13 cellular contexts compared by ENCODE assay signal in genomic region chr14:89292579-89293348, GRCh38.
DNase-seq lines count a peak whose midpoint lies in the region; ATAC-seq lines count a peak whose summit lies in the region.
"Had no signal": no experiment of that assay in that cellular context is flagged by ENCODE, and none has a peak within 500 bp of the region (broad histone marks: within the 10 kb centered on the region; RNA-seq: fewer than 3 reads in every experiment).

No MANE protein-coding gene starts in this region.

- no peak for DNase-seq in activated naive CD4-positive, alpha-beta T cell treated with anti-CD3 and anti-CD28 coated beads, Interleukin-2, amount 50 U/mL, for 72 hours (ENCODE audit: low spot score in 2 of 2)
- DNase-seq in activated naive CD4-positive, alpha-beta T cell (lab: John Stamatoyannopoulos, UW), result no peak
- DNase-seq in activated CD8-positive, alpha-beta T cell treated with anti-CD3 and anti-CD28 coated beads, Interleukin-2, amount 10 ng/mL, durations not matched to agents 7 days and 5 days, result no peak
- peak; percentile 31 for DNase-seq in left kidney (ENCODE audit: low read depth, low spot score)
- DNase-seq in stimulated activated naive CD4-positive, alpha-beta T cell (lab: John Stamatoyannopoulos, UW), result no peak
- no peak for DNase-seq in activated CD4-positive, alpha-beta T cell treated with anti-CD3 and anti-CD28 coated beads, Interleukin-2, amount 50 U/mL, for 4 hours
- DNase-seq: lower lobe of right lung, NCI-H187 treated with DMSO at 0.1 percent for 48 hours, NCI-H526 treated with DMSO at 0.1 percent for 48 hours, T-helper 9 cell had no signal

- H3K4me3 Mint-ChIP-seq in activated CD8-positive, alpha-beta T cell treated with anti-CD3 and anti-CD28 coated beads, Interleukin-2, amount 10 ng/mL, durations not matched to agents 7 days and 5 days, result no peak overlapping the region
- no peak overlapping the region for H3K4me3 Mint-ChIP-seq in stimulated activated memory B cell treated with anti-CD40 and anti-IgM and Interleukin-4, amounts not matched to agents 10 μg/mL and 1 μg/mL and 100 μg/mL, for 72 hours

- peak overlapping the region; percentile 42 to 44 for H3K27ac Mint-ChIP-seq in activated naive CD4-positive, alpha-beta T cell treated with anti-CD3 and anti-CD28 coated beads, Interleukin-2, amount 50 U/mL, for 72 hours
- peak overlapping the region; percentile 17 for H3K27ac Mint-ChIP-seq in activated CD8-positive, alpha-beta T cell treated with anti-CD3 and anti-CD28 coated beads, Interleukin-2, amount 10 ng/mL, durations not matched to agents 7 days and 5 days
- peak overlapping the region; percentile 57 for H3K27ac Mint-ChIP-seq in stimulated activated memory B cell treated with anti-CD40 and anti-IgM and Interleukin-4, amounts not matched to agents 10 μg/mL and 1 μg/mL and 100 μg/mL, for 72 hours

- CTCF ChIA-PET in activated CD8-positive, alpha-beta T cell treated with anti-CD3 and anti-CD28 coated beads, Interleukin-2, amount 10 ng/mL, durations not matched to agents 7 days and 5 days (lab: Charles Lee), result no interaction called here

- no peak for ATAC-seq in activated naive CD4-positive, alpha-beta T cell treated with anti-CD3 and anti-CD28 coated beads, Interleukin-2, amount 50 U/mL, for 72 hours
- no peak for ATAC-seq in activated CD8-positive, alpha-beta T cell treated with anti-CD3 and anti-CD28 coated beads, Interleukin-2, amount 10 ng/mL, durations not matched to agents 7 days and 5 days
- ATAC-seq in stimulated activated memory B cell treated with anti-CD40 and anti-IgM and Interleukin-4, amounts not matched to agents 10 μg/mL and 1 μg/mL and 100 μg/mL, for 72 hours, result no peak
- no peak for ATAC-seq in HG02973 (IDR thresholded peaks at IDR 0.05; ENCODE audit: unreplicated experiment)
- ATAC-seq: esophagus mucosa had no signal

- no peaks in the 10 kb centered on the region for H3K27me3 Mint-ChIP-seq in activated CD8-positive, alpha-beta T cell treated with anti-CD3 and anti-CD28 coated beads, Interleukin-2, amount 10 ng/mL, durations not matched to agents 7 days and 5 days (ENCODE audit: low read depth)
- no peaks in the 10 kb centered on the region for H3K27me3 Mint-ChIP-seq in stimulated activated memory B cell treated with anti-CD40 and anti-IgM and Interleukin-4, amounts not matched to agents 10 μg/mL and 1 μg/mL and 100 μg/mL, for 72 hours

- POLR2A ChIA-PET in activated CD8-positive, alpha-beta T cell treated with anti-CD3 and anti-CD28 coated beads, Interleukin-2, amount 10 ng/mL, durations not matched to agents 7 days and 5 days (lab: Charles Lee), result interaction anchor here (0.5 kb wide), 1 partner anchor 201 kb away, joined by 3 read pairs; no protein-coding TSS in a partner anchor

- H3K4me1 Mint-ChIP-seq in activated CD8-positive, alpha-beta T cell treated with anti-CD3 and anti-CD28 coated beads, Interleukin-2, amount 10 ng/mL, durations not matched to agents 7 days and 5 days (ENCODE audit: low read depth), result peaks cover 29% of the 10 kb centered on the region
- peaks cover 54% of the 10 kb centered on the region for H3K4me1 Mint-ChIP-seq in stimulated activated memory B cell treated with anti-CD40 and anti-IgM and Interleukin-4, amounts not matched to agents 10 μg/mL and 1 μg/mL and 100 μg/mL, for 72 hours

- peaks cover 0 to 2% of the 10 kb centered on the region in 2 donors for H3K9me3 Mint-ChIP-seq in activated naive CD4-positive, alpha-beta T cell treated with anti-CD3 and anti-CD28 coated beads, Interleukin-2, amount 50 U/mL, for 72 hours
- no peaks in the 10 kb centered on the region for H3K9me3 Mint-ChIP-seq in activated CD8-positive, alpha-beta T cell treated with anti-CD3 and anti-CD28 coated beads, Interleukin-2, amount 10 ng/mL, durations not matched to agents 7 days and 5 days (ENCODE audit: insufficient read depth)
- no peaks in the 10 kb centered on the region for H3K9me3 Mint-ChIP-seq in stimulated activated memory B cell treated with anti-CD40 and anti-IgM and Interleukin-4, amounts not matched to agents 10 μg/mL and 1 μg/mL and 100 μg/mL, for 72 hours

- H3K36me3 Mint-ChIP-seq in activated naive CD4-positive, alpha-beta T cell treated with anti-CD3 and anti-CD28 coated beads, Interleukin-2, amount 50 U/mL, for 72 hours, result peaks cover 0 to 5% of the 10 kb centered on the region in 2 donors
- H3K36me3 Mint-ChIP-seq in activated CD8-positive, alpha-beta T cell treated with anti-CD3 and anti-CD28 coated beads, Interleukin-2, amount 10 ng/mL, durations not matched to agents 7 days and 5 days (ENCODE audit: low read depth), result no peaks in the 10 kb centered on the region
- H3K36me3 Mint-ChIP-seq in stimulated activated memory B cell treated with anti-CD40 and anti-IgM and Interleukin-4, amounts not matched to agents 10 μg/mL and 1 μg/mL and 100 μg/mL, for 72 hours, result peaks cover 58% of the 10 kb centered on the region
